Comparison of ENCODE assay signal across 25 cellular contexts in genomic region chr19:33202546-33203507, GRCh38. TPM values are rescaled to one million over a fixed set of nuclear protein-coding genes. Genes with fewer than 3 reads are reported as not detected.
A peak's percentile ranks its signal among the peaks of the same experiment; 100 is the strongest.
DNase-seq lines count a peak whose midpoint lies in the region; ATAC-seq and TF ChIP-seq lines count a peak whose summit lies in the region.
"Had no signal": no experiment of that assay in that cellular context is flagged by ENCODE, and none has a peak within 500 bp of the region (broad histone marks: within the 10 kb centered on the region; RNA-seq: fewer than 3 reads in every experiment).

No MANE protein-coding gene starts in this region.

- H3K27me3 Mint-ChIP-seq in CD8-positive, alpha-beta memory T cell = peaks cover 0 to 4% of the 10 kb centered on the region in 2 donors

- no peak overlapping the region for H2BK20ac ChIP-seq in IMR-90 (ENCODE audit: low read depth, low read length)

- H3K9me2 ChIP-seq in SK-N-SH = no peaks in the 10 kb centered on the region

- no peak overlapping the region for H3K4ac ChIP-seq in IMR-90 (ENCODE audit: low read depth, low read length)
- no peak overlapping the region for H3K4ac ChIP-seq in mesenchymal stem cell (ENCODE audit: low read depth in 1 of 2, low read length in 2 of 2)

- no peak overlapping the region for H3K4me2 ChIP-seq in SK-N-SH
- H3K4me2 ChIP-seq in IMR-90 (ENCODE audit: low read depth, low read length) = no peak overlapping the region
- no peak overlapping the region for H3K4me2 ChIP-seq in mesenchymal stem cell (ENCODE audit: low read length, poor library complexity, severe bottlenecking)
- H3K4me2 ChIP-seq: BLaER1 treated with 17β-estradiol and CSF1 and Interleukin-3, amounts not matched to agents 10 nM and 100 nM; GM23338 had no signal

- H3K14ac ChIP-seq in IMR-90 (replicated peaks; ENCODE audit: low read depth, low read length) = no peak overlapping the region
- no peak overlapping the region for H3K14ac ChIP-seq in mesenchymal stem cell (ENCODE audit: low read length in 2 of 2)

- ATAC-seq in SK-N-SH treated with all-trans-retinoic acid at 6 μM for 48 hours (no peak), IMR-90 (ENCODE audit: low read depth) (no peak), HG03108 (IDR thresholded peaks at IDR 0.05; ENCODE audit: unreplicated experiment) (no peak)
- ATAC-seq: GM23338, HCT116 had no signal

- DNase-seq in SK-N-SH (peak; percentile 20), IMR-90 (no peak), mesenchymal stem cell (no peak), GM19240 (ENCODE audit: insufficient read length, low spot score) (no peak), T-helper 2 cell (no peak)
- no peak for DNase-seq in CD8-positive, alpha-beta memory T cell
- DNase-seq: CD4-positive, alpha-beta memory T cell; DMS153; KG1; NCI-H1092; NCI-H1436; NCI-H1930; NCI-H226; NCI-H510A treated with DMSO at 0.1 percent for 48 hours; NCI-H774; NK-92 treated with Interleukin-12 subunit alpha and Interleukin-12 subunit beta, amount 100 ng/mL, for 24 hours; SIG-M5 had no signal

- H3K9ac ChIP-seq in SK-N-SH (no peak overlapping the region), IMR-90 (ENCODE audit: low read depth, low read length) (no peak overlapping the region), mesenchymal stem cell (ENCODE audit: low read length) (no peak overlapping the region)
- H3K9ac ChIP-seq: BLaER1 treated with 17β-estradiol and CSF1 and Interleukin-3, amounts not matched to agents 10 nM and 100 nM had no signal

- H3K4me3 ChIP-seq in SK-N-SH (ENCODE audit: low read depth in 2 of 2, low read length in 1 of 2) (no peak overlapping the region), IMR-90 (ENCODE audit: insufficient read depth, low read depth, low read length) (no peak overlapping the region), mesenchymal stem cell (ENCODE audit: insufficient read depth in 1 of 2, low read depth in 1 of 2, low read length in 2 of 2) (no peak overlapping the region)
- no peak overlapping the region for H3K4me3 ChIP-seq in CD8-positive, alpha-beta memory T cell (ENCODE audit: low read length)
- H3K4me3 ChIP-seq: BLaER1 treated with 17β-estradiol and CSF1 and Interleukin-3, amounts not matched to agents 10 nM and 100 nM; GM23338 had no signal

- intact Hi-C loops in IMR-90 (cut with micrococcal nuclease) = no loop called here

- H2AK5ac ChIP-seq in IMR-90 (ENCODE audit: low read depth, low read length) = no peak overlapping the region
- H2AK5ac ChIP-seq in mesenchymal stem cell (ENCODE audit: low read length, severe bottlenecking) = no peak overlapping the region

- H3K56ac ChIP-seq in IMR-90 (ENCODE audit: extremely low read depth, insufficient read depth, low read length) = no peak overlapping the region

- no peak overlapping the region for H3K4me3 Mint-ChIP-seq in CD8-positive, alpha-beta memory T cell
- H3K4me3 Mint-ChIP-seq: CD4-positive, alpha-beta memory T cell; GM23338 had no signal

- no peak overlapping the region for H2AK9ac ChIP-seq in IMR-90 (replicated peaks; ENCODE audit: low read depth, low read length, poor library complexity)

- no peak overlapping the region for H3K27ac Mint-ChIP-seq in CD8-positive, alpha-beta memory T cell
- H3K27ac Mint-ChIP-seq: GM23338 had no signal

- H3K4me1 Mint-ChIP-seq in CD8-positive, alpha-beta memory T cell = no peaks in the 10 kb centered on the region
- H3K4me1 Mint-ChIP-seq: CD4-positive, alpha-beta memory T cell; GM23338 had no signal

- no peak overlapping the region for H4K8ac ChIP-seq in IMR-90 (ENCODE audit: low read depth in 2 of 2, low read length in 2 of 2)
- H4K8ac ChIP-seq in mesenchymal stem cell (ENCODE audit: low read length) = no peak overlapping the region

- dilution Hi-C loops in IMR-90 (cut with HindIII; ENCODE audit: low sequenced_read_pairs, unreplicated experiment) = no loop called here

- H3K36me3 ChIP-seq in SK-N-SH (replicated peaks in 1 of 2; ENCODE audit: control insufficient read depth in 1 of 2, insufficient read depth in 2 of 2, low read length in 1 of 2) (peaks cover 0 to 5% of the 10 kb centered on the region in 2 experiments), IMR-90 (ENCODE audit: control insufficient read depth, insufficient read depth, low read length) (peaks cover 19% of the 10 kb centered on the region), mesenchymal stem cell (ENCODE audit: control insufficient read depth in 1 of 2, insufficient read depth in 2 of 2, low read depth in 1 of 2, low read length in 2 of 2) (peaks cover 39 to 73% of the 10 kb centered on the region in 2 experiments)
- no peaks in the 10 kb centered on the region for H3K36me3 ChIP-seq in CD8-positive, alpha-beta memory T cell (ENCODE audit: insufficient read depth, low read length)

- H2BK120ac ChIP-seq in IMR-90 (ENCODE audit: low read depth, low read length) (no peak overlapping the region), mesenchymal stem cell (ENCODE audit: low read depth, low read length) (no peak overlapping the region)

- in situ Hi-C loops in IMR-90 (cut with MboI; ENCODE audit: low sequenced_read_pairs) = no loop called here

- H3K18ac ChIP-seq in IMR-90 (ENCODE audit: low read depth, low read length) (no peak overlapping the region), mesenchymal stem cell (ENCODE audit: low read depth in 1 of 2, low read length in 2 of 2) (no peak overlapping the region)

- no peaks in the 10 kb centered on the region for H3K9me3 Mint-ChIP-seq in CD8-positive, alpha-beta memory T cell
- H3K9me3 Mint-ChIP-seq: CD4-positive, alpha-beta memory T cell; GM23338 had no signal

- H2BK5ac ChIP-seq in IMR-90 (ENCODE audit: low read depth, low read length, poor library complexity, severe bottlenecking) (no peak overlapping the region), mesenchymal stem cell (ENCODE audit: low read depth, low read length, poor library complexity, severe bottlenecking) (no peak overlapping the region)

- peaks cover 0 to 8% of the 10 kb centered on the region in 2 experiments; a peak in 1 of 4 replicates for H3K79me1 ChIP-seq in IMR-90 (ENCODE audit: low read depth in 1 of 2, low read length in 2 of 2)
- no peaks in the 10 kb centered on the region for H3K79me1 ChIP-seq in mesenchymal stem cell (replicated peaks; ENCODE audit: low read length, poor library complexity, severe bottlenecking)

- H4K20me1 ChIP-seq in SK-N-SH (ENCODE audit: insufficient read depth) (no peaks in the 10 kb centered on the region), IMR-90 (ENCODE audit: insufficient read depth, low read length) (peaks cover 4% of the 10 kb centered on the region; the same call in 1 of the 2 replicates)

- no peak overlapping the region for H2BK12ac ChIP-seq in mesenchymal stem cell (ENCODE audit: low read length in 2 of 2)

- WGBS in SK-N-SH (ENCODE audit: low lambda C conversion rate) = 94% methylated on average over 23 of the region's 27 CpGs
- 91% methylated on average over 16 of the region's 27 CpGs; no CpG with 5 or more reads in 1 of the 2 experiments for WGBS in IMR-90 (ENCODE audit: extremely low coverage in 2 of 2, insufficient read length in 1 of 2), 2 experiments
- WGBS in mesenchymal stem cell = 95% methylated on average over 27 of the region's 27 CpGs

- H3K27me3 ChIP-seq in SK-N-SH (ENCODE audit: insufficient read depth) = no peaks in the 10 kb centered on the region
- H3K27me3 ChIP-seq in IMR-90 (ENCODE audit: control insufficient read depth, insufficient read depth, low read length) = no peaks in the 10 kb centered on the region
- H3K27me3 ChIP-seq in mesenchymal stem cell (ENCODE audit: control insufficient read depth in 1 of 2, insufficient read depth in 1 of 2, low read length in 2 of 2) = no peaks in the 10 kb centered on the region
- H3K27me3 ChIP-seq in CD8-positive, alpha-beta memory T cell (ENCODE audit: insufficient read depth, low read length, poor library complexity, severe bottlenecking) = no peaks in the 10 kb centered on the region
- H3K27me3 ChIP-seq: BLaER1 treated with 17β-estradiol and CSF1 and Interleukin-3, amounts not matched to agents 10 nM and 100 nM had no signal

- TF ChIP-seq RAD21 in SK-N-SH (IDR thresholded peaks at IDR 0.05; ENCODE audit: low read length) (no peak), IMR-90 (IDR thresholded peaks at IDR 0.05; ENCODE audit: low read length) (no peak)

- H4K91ac ChIP-seq in IMR-90 (ENCODE audit: insufficient read depth, low read depth, low read length) (no peak overlapping the region), mesenchymal stem cell (ENCODE audit: low read length) (peak overlapping the region; percentile 19)

- POLR2A ChIA-PET in SK-N-SH (lab: Yijun Ruan, JAX) = no interaction called here
- POLR2A ChIA-PET in IMR-90 (lab: Charles Lee; ENCODE audit: unreplicated experiment) = no interaction called here
- POLR2A ChIA-PET in CD8-positive, alpha-beta memory T cell (lab: Charles Lee) = no interaction called here

- BruUV-seq in IMR-90 (replicated peaks; lab: Mats Ljungman, UMichigan) = no TSS peak

- TF ChIP-seq POLR2A in IMR-90 (IDR thresholded peaks at IDR 0.05; ENCODE audit: low read depth, low read length) = no peak

- TF ChIP-seq EP300 in SK-N-SH (IDR thresholded peaks at IDR 0.05; ENCODE audit: borderline replicate concordance in 1 of 2, low read depth in 1 of 2, low read length in 1 of 2) = no peak

- TF ChIP-seq CTCF in SK-N-SH (IDR thresholded peaks at IDR 0.05) (no peak), IMR-90 (conservative IDR thresholded peaks at IDR 0.05; ENCODE audit: low read depth, low read length) (no peak)

- H3K9me1 ChIP-seq in IMR-90 (ENCODE audit: insufficient read depth, low read length) = peaks cover 5% of the 10 kb centered on the region; the same call in 1 of the 2 replicates

- H3K9me3 ChIP-seq in SK-N-SH (no peaks in the 10 kb centered on the region), IMR-90 (ENCODE audit: control insufficient read depth, insufficient read depth, low read length) (no peaks in the 10 kb centered on the region), mesenchymal stem cell (ENCODE audit: control insufficient read depth, low read length) (no peaks in the 10 kb centered on the region)
- no peaks in the 10 kb centered on the region for H3K9me3 ChIP-seq in CD8-positive, alpha-beta memory T cell (ENCODE audit: low read length)
- H3K9me3 ChIP-seq: BLaER1 treated with 17β-estradiol and CSF1 and Interleukin-3, amounts not matched to agents 10 nM and 100 nM had no signal

- no peak overlapping the region for H3K23ac ChIP-seq in IMR-90 (ENCODE audit: low read depth, low read length)
- no peak overlapping the region for H3K23ac ChIP-seq in mesenchymal stem cell (ENCODE audit: low read length in 2 of 2)

- H3K27ac ChIP-seq in SK-N-SH (ENCODE audit: low read depth in 2 of 2, low read length in 1 of 2) (no peak overlapping the region), IMR-90 (ENCODE audit: insufficient read depth, low read length) (no peak overlapping the region), mesenchymal stem cell (ENCODE audit: low read length, poor library complexity, severe bottlenecking) (no peak overlapping the region)
- H3K27ac ChIP-seq in CD8-positive, alpha-beta memory T cell (ENCODE audit: low read depth, low read length) = no peak overlapping the region
- H3K27ac ChIP-seq: 22Rv1; BLaER1 treated with 17β-estradiol and CSF1 and Interleukin-3, amounts not matched to agents 10 nM and 100 nM; RWPE1 had no signal

- no peaks in the 10 kb centered on the region for H3F3A ChIP-seq in SK-N-SH (replicated peaks; ENCODE audit: insufficient read depth)

- H2AFZ ChIP-seq in SK-N-SH (ENCODE audit: low read depth) (no peak overlapping the region), IMR-90 (replicated peaks; ENCODE audit: low read length, poor library complexity) (peak overlapping the region; percentile 21), mesenchymal stem cell (ENCODE audit: low read depth, low read length) (no peak overlapping the region)
- H2AFZ ChIP-seq: GM23338 had no signal

- H3K79me2 ChIP-seq in SK-N-SH (ENCODE audit: insufficient read depth) = no peaks in the 10 kb centered on the region

- CTCF ChIA-PET in SK-N-SH (lab: Yijun Ruan, JAX) (interaction anchor here (1.6 to 2.8 kb wide), 2 partner anchors 19 to 203 kb away, joined by 4 to 12 read pairs; no protein-coding TSS in a partner anchor), IMR-90 (lab: Yijun Ruan, JAX) (no interaction called here)
- CTCF ChIA-PET in CD8-positive, alpha-beta memory T cell (lab: Charles Lee) = no interaction called here

- no peaks in the 10 kb centered on the region for H3K36me3 Mint-ChIP-seq in CD8-positive, alpha-beta memory T cell
- H3K36me3 Mint-ChIP-seq: CD4-positive, alpha-beta memory T cell had no signal

- no peaks in the 10 kb centered on the region for H3K4me1 ChIP-seq in SK-N-SH (ENCODE audit: control insufficient read depth in 1 of 2, insufficient read depth in 2 of 2, low read depth in 1 of 2, low read length in 1 of 2)
- H3K4me1 ChIP-seq in IMR-90 (ENCODE audit: control insufficient read depth, insufficient read depth, low read length) = no peaks in the 10 kb centered on the region
- peaks cover 9% of the 10 kb centered on the region for H3K4me1 ChIP-seq in mesenchymal stem cell (ENCODE audit: control insufficient read depth, insufficient read depth, low read depth, low read length)
- no peaks in the 10 kb centered on the region for H3K4me1 ChIP-seq in CD8-positive, alpha-beta memory T cell (ENCODE audit: insufficient read depth, low read length)

- no peak overlapping the region for H2BK15ac ChIP-seq in IMR-90 (ENCODE audit: low read depth, low read length)
- no peak overlapping the region for H2BK15ac ChIP-seq in mesenchymal stem cell (ENCODE audit: low read depth, poor library complexity, severe bottlenecking)

- no peak overlapping the region for H4K5ac ChIP-seq in IMR-90 (ENCODE audit: low read depth, low read length)

RNA-seq across cellular contexts. Expression of gene LRP3, which starts 8.7 kb away (rescaled TPM):
- polyA plus RNA-seq in SK-N-SH (2012; rRNA removed) = 7.5 and 8.2 TPM in 2 replicates
- 3.6 and 7.8 TPM in 2 replicates for polyA plus RNA-seq in SK-N-SH (2012; cell fraction: cytosol; rRNA removed)
- polyA plus RNA-seq in SK-N-SH (2012; cell fraction: nucleus; rRNA removed) = 8.9 and 11.2 TPM in 2 replicates
- 8.4 and 8.6 TPM in 2 replicates for total RNA-seq in IMR-90 (2012; rRNA removed)
- polyA plus RNA-seq in IMR-90 (2012; rRNA removed) = 20.2 and 25.7 TPM in 2 replicates
- 7.1 and 20.6 TPM in 2 replicates for polyA plus RNA-seq in IMR-90 (2012; cell fraction: cytosol; rRNA removed)
- polyA plus RNA-seq in IMR-90 (2012; cell fraction: nucleus; rRNA removed; ENCODE audit: low replicate concordance) = 7.3 and 27.0 TPM in 2 replicates
- 27.7 TPM for polyA plus RNA-seq in mesenchymal stem cell (2013, experiment 1 of 2)
- 25.6 TPM for polyA plus RNA-seq in mesenchymal stem cell (2013, experiment 2 of 2)
- total RNA-seq in CD8-positive, alpha-beta memory T cell = under 1 TPM in 1 of 2 experiments, not detected in 1; 0.24 TPM
- not detected for polyA plus RNA-seq in CD8-positive, alpha-beta memory T cell
- polyA plus RNA-seq: CD4-positive, alpha-beta memory T cell had no signal

RNA-seq across cellular contexts. Expression of gene SLC7A10, which starts 22.8 kb away (rescaled TPM):
- polyA plus RNA-seq in SK-N-SH (2012; rRNA removed) = 0.02 TPM in 1 of 2 replicates, not detected in the other
- polyA plus RNA-seq in SK-N-SH (2012; cell fraction: cytosol; rRNA removed) = not detected in 2 replicates
- 0.07 TPM in 1 of 2 replicates, not detected in the other for polyA plus RNA-seq in SK-N-SH (2012; cell fraction: nucleus; rRNA removed)
- total RNA-seq in IMR-90 (2012; rRNA removed) = not detected in 2 replicates
- not detected in 2 replicates for polyA plus RNA-seq in IMR-90 (2012; rRNA removed)
- polyA plus RNA-seq in IMR-90 (2012; cell fraction: cytosol; rRNA removed) = not detected in 2 replicates
- polyA plus RNA-seq in IMR-90 (2012; cell fraction: nucleus; rRNA removed; ENCODE audit: low replicate concordance) = 0.11 TPM in 1 of 2 replicates, not detected in the other
- 0.14 TPM for polyA plus RNA-seq in mesenchymal stem cell (2013, experiment 1 of 2)
- polyA plus RNA-seq in mesenchymal stem cell (2013, experiment 2 of 2) = 0.18 TPM
- not detected for total RNA-seq in CD8-positive, alpha-beta memory T cell
- polyA plus RNA-seq in CD8-positive, alpha-beta memory T cell = not detected
- total RNA-seq: CD4-positive, alpha-beta memory T cell; G401 had no signal
- polyA plus RNA-seq: CD4-positive, alpha-beta memory T cell had no signal
